ENCODE assay signal across 1 cellular context in genomic region chr19:48806818-48807589, GRCh38.
TF ChIP-seq lines count a peak whose summit lies in the region.

No MANE protein-coding gene starts in this region.

TF ChIP-seq in HepG2, 621 proteins besides CTCF, POLR2A, EP300 and RAD21 (continued from another document and continues in another):
- no peak for TF ChIP-seq AGO1 (IDR thresholded peaks at IDR 0.05; ENCODE audit: low read depth, low read length, poor library complexity, severe bottlenecking)
- TF ChIP-seq KLF9 (CRISPR knock-in tag; IDR thresholded peaks at IDR 0.05; ENCODE audit: low read depth): no peak
- no peak for TF ChIP-seq MYNN (CRISPR knock-in tag; IDR thresholded peaks at IDR 0.05; ENCODE audit: low read depth)
- peak; percentile 60; the same call in 1 of the 2 replicates for TF ChIP-seq MYC (CRISPR knock-in tag; IDR thresholded peaks at IDR 0.05; ENCODE audit: borderline replicate concordance)
- no peak for TF ChIP-seq HCFC1 (IDR thresholded peaks at IDR 0.05; ENCODE audit: low read depth, low read length)
- no peak for TF ChIP-seq USF2 (IDR thresholded peaks at IDR 0.05; ENCODE audit: low read depth, low read length)
- no peak for TF ChIP-seq USF2 (CRISPR knock-in tag; IDR thresholded peaks at IDR 0.05; ENCODE audit: borderline replicate concordance)
- peak; percentile 73; the same call in 1 of the 2 replicates for TF ChIP-seq HNRNPL (IDR thresholded peaks at IDR 0.05; ENCODE audit: low read depth, low read length)
- TF ChIP-seq BCL6 (CRISPR knock-in tag; IDR thresholded peaks at IDR 0.05): peak; percentile 39; the same call in 1 of the 2 replicates
- no peak for TF ChIP-seq ZBED4 (CRISPR knock-in tag; IDR thresholded peaks at IDR 0.05; ENCODE audit: borderline replicate concordance)
- TF ChIP-seq ZNF646 (CRISPR knock-in tag; IDR thresholded peaks at IDR 0.05): no peak
- peak; percentile 36; the same call in 1 of the 2 replicates for TF ChIP-seq ZNF629 (CRISPR knock-in tag; conservative IDR thresholded peaks at IDR 0.05)
- no peak for TF ChIP-seq ZHX2 (IDR thresholded peaks at IDR 0.05; ENCODE audit: low read depth)
- TF ChIP-seq ZHX2 (CRISPR knock-in tag; IDR thresholded peaks at IDR 0.05; ENCODE audit: borderline replicate concordance): no peak
- TF ChIP-seq ZNF235 (CRISPR knock-in tag; IDR thresholded peaks at IDR 0.05; ENCODE audit: borderline replicate concordance): peak; percentile 73; the same call in 1 of the 2 replicates
- TF ChIP-seq TCF7L2 (IDR thresholded peaks at IDR 0.05; ENCODE audit: low read depth, low read length): no peak
- TF ChIP-seq MAFF (IDR thresholded peaks at IDR 0.05; ENCODE audit: low read depth, low read length): peak; percentile 100
- TF ChIP-seq ZFP36L2 (CRISPR knock-in tag; IDR thresholded peaks at IDR 0.05): no peak
- TF ChIP-seq TAF1 (CRISPR knock-in tag; IDR thresholded peaks at IDR 0.05): peak; percentile 81
- peak; percentile 43; the same call in 1 of the 2 replicates for TF ChIP-seq KAT8 (CRISPR knock-in tag; IDR thresholded peaks at IDR 0.05)
- no peak; the same call in 1 of the 2 replicates for TF ChIP-seq TARDBP (CRISPR knock-in tag; IDR thresholded peaks at IDR 0.05)
- no peak for TF ChIP-seq NCOA1 (CRISPR knock-in tag; IDR thresholded peaks at IDR 0.05)
- TF ChIP-seq TBX3 (IDR thresholded peaks at IDR 0.05; ENCODE audit: borderline replicate concordance): no peak
- no peak for TF ChIP-seq PRPF4 (IDR thresholded peaks at IDR 0.05; ENCODE audit: low read depth, low read length, poor library complexity, severe bottlenecking)
- peak; percentile 51; the same call in 1 of the 2 replicates for TF ChIP-seq MAZ (IDR thresholded peaks at IDR 0.05; ENCODE audit: borderline replicate concordance, low read depth, low read length)
- TF ChIP-seq MAZ (CRISPR knock-in tag; IDR thresholded peaks at IDR 0.05; ENCODE audit: low read depth): peak; percentile 46; the same call in 1 of the 2 replicates
- TF ChIP-seq ZBTB49 (CRISPR knock-in tag; IDR thresholded peaks at IDR 0.05; ENCODE audit: borderline replicate concordance): no peak
- TF ChIP-seq ZFP41 (CRISPR knock-in tag; IDR thresholded peaks at IDR 0.05; ENCODE audit: borderline replicate concordance): no peak
- no peak for TF ChIP-seq ZNF572 (CRISPR knock-in tag; IDR thresholded peaks at IDR 0.05)
- no peak for TF ChIP-seq ZNF33A (CRISPR knock-in tag; IDR thresholded peaks at IDR 0.05; ENCODE audit: borderline replicate concordance)
- TF ChIP-seq, protein P1, sequence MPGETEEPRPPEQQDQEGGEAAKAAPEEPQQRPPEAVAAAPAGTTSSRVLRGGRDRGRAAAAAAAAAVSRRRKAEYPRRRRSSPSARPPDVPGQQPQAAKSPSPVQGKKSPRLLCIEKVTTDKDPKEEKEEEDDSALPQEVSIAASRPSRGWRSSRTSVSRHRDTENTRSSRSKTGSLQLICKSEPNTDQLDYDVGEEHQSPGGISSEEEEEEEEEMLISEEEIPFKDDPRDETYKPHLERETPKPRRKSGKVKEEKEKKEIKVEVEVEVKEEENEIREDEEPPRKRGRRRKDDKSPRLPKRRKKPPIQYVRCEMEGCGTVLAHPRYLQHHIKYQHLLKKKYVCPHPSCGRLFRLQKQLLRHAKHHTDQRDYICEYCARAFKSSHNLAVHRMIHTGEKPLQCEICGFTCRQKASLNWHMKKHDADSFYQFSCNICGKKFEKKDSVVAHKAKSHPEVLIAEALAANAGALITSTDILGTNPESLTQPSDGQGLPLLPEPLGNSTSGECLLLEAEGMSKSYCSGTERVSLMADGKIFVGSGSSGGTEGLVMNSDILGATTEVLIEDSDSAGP (CRISPR knock-in tag; IDR thresholded peaks at IDR 0.05; ENCODE audit: borderline replicate concordance): no peak; the same call in 1 of the 2 replicates
- no peak for TF ChIP-seq POLR2AphosphoS2 (IDR thresholded peaks at IDR 0.05; ENCODE audit: low read depth, low read length)
- TF ChIP-seq ZFP90 (CRISPR knock-in tag; IDR thresholded peaks at IDR 0.05; ENCODE audit: borderline replicate concordance): peak; percentile 25; the same call in 1 of the 2 replicates
- 0 out of 2 replicates have a peak, but pooled peaks have one; percentile 28 for TF ChIP-seq NCOR1 (IDR thresholded peaks at IDR 0.05; ENCODE audit: borderline replicate concordance, low read length)
- TF ChIP-seq ZSCAN25 (CRISPR knock-in tag; IDR thresholded peaks at IDR 0.05): no peak
- TF ChIP-seq U2AF1 (optimal IDR thresholded peaks at IDR 0.05; ENCODE audit: low read depth, low read length): peak; percentile 50
